Comparison of ENCODE assay signal across 22 cellular contexts in the genomic region with DNA sequence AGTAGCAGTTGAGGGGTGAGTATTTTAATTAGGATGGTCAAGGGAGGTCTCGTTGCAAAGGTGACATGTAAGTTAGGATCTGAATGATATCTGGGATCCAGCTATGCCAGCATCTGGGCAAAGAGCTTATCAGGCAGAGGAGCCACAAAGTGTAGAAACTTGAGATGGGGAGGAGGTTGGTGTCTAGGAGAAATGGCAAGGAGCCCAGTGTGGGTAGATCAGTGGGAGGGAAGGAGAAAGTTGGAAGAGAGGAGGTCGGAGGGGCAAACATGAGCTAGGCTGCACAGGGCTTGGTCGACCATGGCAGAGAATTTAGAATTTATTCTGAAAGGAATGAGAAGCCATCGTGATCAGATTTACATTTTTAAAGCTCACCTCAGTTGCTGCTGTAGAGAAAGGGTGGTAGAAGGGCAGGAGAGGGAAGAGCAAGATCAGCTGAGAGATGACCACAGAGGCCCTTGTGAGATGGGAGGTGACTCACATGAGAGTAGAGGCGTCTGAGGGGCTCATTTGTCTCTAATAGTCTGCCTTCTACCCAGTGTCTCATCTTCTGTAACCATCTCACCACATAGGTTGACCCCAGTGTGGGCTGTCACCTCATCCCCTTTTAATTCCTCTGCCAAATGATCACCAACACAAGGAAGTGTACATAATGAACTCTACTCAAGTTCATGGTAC.
DNase-seq lines count a peak whose midpoint lies in the region; ATAC-seq, FAIRE-seq and TF ChIP-seq lines count a peak whose summit lies in the region.
"Had no signal": no experiment of that assay in that cellular context is flagged by ENCODE, and none has a peak within 500 bp of the region (broad histone marks: within the 10 kb centered on the region; RNA-seq: fewer than 3 reads in every experiment).

No MANE protein-coding gene starts in this region.

- intact Hi-C loops in IMR-90 (cut with micrococcal nuclease) (no loop called here), HepG2 (cut with micrococcal nuclease; ENCODE audit: unreplicated experiment) (no loop called here)

- peaks cover 12% of the 10 kb centered on the region for H3K9me1 ChIP-seq in IMR-90 (ENCODE audit: insufficient read depth, low read length)

- peak overlapping the region; percentile 62 for H2BK20ac ChIP-seq in IMR-90 (ENCODE audit: low read depth, low read length)

- H2BK15ac ChIP-seq in IMR-90 (ENCODE audit: low read depth, low read length), result peak overlapping the region; percentile 39; the same call in 1 of the 3 replicates

- H3K79me1 ChIP-seq in IMR-90 (ENCODE audit: low read depth in 1 of 2, low read length in 2 of 2), result peaks cover 0 to 9% of the 10 kb centered on the region in 2 experiments; a peak in 1 of 4 replicates

- TF ChIP-seq EP300 in HepG2 (IDR thresholded peaks at IDR 0.05; ENCODE audit: low read depth in 2 of 2, low read length in 2 of 2) (no peak), HepG2 (CRISPR knock-in tag; IDR thresholded peaks at IDR 0.05; ENCODE audit: borderline replicate concordance) (no peak)

- H4K20me1 ChIP-seq in IMR-90 (ENCODE audit: insufficient read depth, low read length) (no peaks in the 10 kb centered on the region), osteoblast (ENCODE audit: insufficient read depth, low read length) (no peaks in the 10 kb centered on the region), HepG2 (ENCODE audit: insufficient read depth, low read length) (no peaks in the 10 kb centered on the region)

- 0 out of 2 replicates have a peak overlapping the region, but pooled peaks have one; percentile 42 for H3K14ac ChIP-seq in IMR-90 (replicated peaks; ENCODE audit: low read depth, low read length)

- H3K27me3 ChIP-seq in IMR-90 (ENCODE audit: control insufficient read depth, insufficient read depth, low read length), result no peaks in the 10 kb centered on the region
- H3K27me3 ChIP-seq in osteoblast (ENCODE audit: insufficient read depth, low read length), result no peaks in the 10 kb centered on the region
- no peaks in the 10 kb centered on the region for H3K27me3 ChIP-seq in HepG2 (ENCODE audit: control insufficient read depth in 1 of 2, insufficient read depth in 2 of 2, low read length in 2 of 2)
- H3K27me3 ChIP-seq in HAP-1 (ENCODE audit: low read depth), result no peaks in the 10 kb centered on the region
- H3K27me3 ChIP-seq: right atrium auricular region, spleen had no signal

- ATAC-seq in IMR-90 (ENCODE audit: low read depth) (no peak), HepG2 (no peak)
- ATAC-seq: activated naive CD8-positive, alpha-beta T cell treated with anti-CD3 and anti-CD28 coated beads, Interleukin-2, amount 50 U/mL, for 24 hours; activated T-cell treated with anti-CD3 and anti-CD28 coated beads, Interleukin-2, amount 50 U/mL, for 4 hours; GM23338; K562 had no signal

- in situ Hi-C loops in IMR-90 (cut with MboI; ENCODE audit: low sequenced_read_pairs) (no loop called here), HepG2 (cut with HindIII; ENCODE audit: extremely low pct_ligation_motif_present, low pct_unique_long_range_greater_than_20kb) (no loop called here), HAP-1 (cut with MboI; ENCODE audit: low sequenced_read_pairs) (no loop called here)

- no peaks in the 10 kb centered on the region for H3K36me3 ChIP-seq in IMR-90 (ENCODE audit: control insufficient read depth, insufficient read depth, low read length)
- H3K36me3 ChIP-seq in osteoblast (ENCODE audit: insufficient read depth, low read length), result no peaks in the 10 kb centered on the region
- no peaks in the 10 kb centered on the region for H3K36me3 ChIP-seq in HepG2 (replicated peaks in 1 of 2; ENCODE audit: control insufficient read depth in 1 of 2, insufficient read depth in 2 of 2, low read length in 2 of 2)
- H3K36me3 ChIP-seq in HAP-1 (replicated peaks), result no peaks in the 10 kb centered on the region
- H3K36me3 ChIP-seq: right atrium auricular region, spleen, WERI-Rb-1 had no signal

- no peak for FAIRE-seq in HepG2 (lab: Jason Lieb, UNC)
- FAIRE-seq: GM12892, K562, keratinocyte had no signal

- H2AFZ ChIP-seq in IMR-90 (replicated peaks; ENCODE audit: low read length, poor library complexity), result no peak overlapping the region
- peak overlapping the region; percentile 51 for H2AFZ ChIP-seq in osteoblast (ENCODE audit: low read length)
- H2AFZ ChIP-seq in HepG2 (ENCODE audit: low read length), result no peak overlapping the region
- H2AFZ ChIP-seq: GM23338, parathyroid adenoma had no signal

- H4K8ac ChIP-seq in IMR-90 (ENCODE audit: low read depth in 2 of 2, low read length in 2 of 2), result peak overlapping the region; percentile 7 to 24; a peak in 1 of 4 replicates

- peak overlapping the region; percentile 46; the same call in 1 of the 2 replicates for H3K4ac ChIP-seq in IMR-90 (ENCODE audit: low read depth, low read length)

- H3K79me2 ChIP-seq in osteoblast (ENCODE audit: insufficient read depth, low read length) (no peaks in the 10 kb centered on the region), HepG2 (ENCODE audit: insufficient read depth, low read length) (no peaks in the 10 kb centered on the region)
- H3K79me2 ChIP-seq: parathyroid adenoma had no signal

- peak overlapping the region; percentile 42; the same call in 1 of the 2 replicates for H3K18ac ChIP-seq in IMR-90 (ENCODE audit: low read depth, low read length)

- BruUV-seq in IMR-90 (replicated peaks; lab: Mats Ljungman, UMichigan) (no TSS peak), HepG2 (replicated peaks; lab: Mats Ljungman, UMichigan) (no TSS peak)

- H3K4me3 ChIP-seq in IMR-90 (ENCODE audit: insufficient read depth, low read depth, low read length), result no peak overlapping the region
- no peak overlapping the region for H3K4me3 ChIP-seq in osteoblast (ENCODE audit: insufficient read depth, low read length)
- H3K4me3 ChIP-seq in HepG2 (replicated peaks in 1 of 3; ENCODE audit: insufficient read depth in 1 of 3, low read depth in 2 of 3, low read length in 3 of 3), result no peak overlapping the region
- no peak overlapping the region for H3K4me3 ChIP-seq in HAP-1
- H3K4me3 ChIP-seq: GM23338, K562, right atrium auricular region, spleen had no signal

- H2BK120ac ChIP-seq in IMR-90 (ENCODE audit: low read depth, low read length), result peak overlapping the region; percentile 25; the same call in 1 of the 2 replicates

- no peak overlapping the region for H3K9ac ChIP-seq in IMR-90 (ENCODE audit: low read depth, low read length)
- H3K9ac ChIP-seq in HepG2 (ENCODE audit: insufficient read depth, low read depth, low read length), result no peak overlapping the region
- H3K9ac ChIP-seq: parathyroid adenoma had no signal

- H4K91ac ChIP-seq in IMR-90 (ENCODE audit: insufficient read depth, low read depth, low read length), result peak overlapping the region; percentile 28; the same call in 1 of the 2 replicates

- H3K23ac ChIP-seq in IMR-90 (ENCODE audit: low read depth, low read length), result 0 out of 2 replicates have a peak overlapping the region, but pooled peaks have one; percentile 15

- no peak overlapping the region for H2AK9ac ChIP-seq in IMR-90 (replicated peaks; ENCODE audit: low read depth, low read length, poor library complexity)

- TF ChIP-seq CTCF in IMR-90 (conservative IDR thresholded peaks at IDR 0.05; ENCODE audit: low read depth, low read length), result no peak
- no peak for TF ChIP-seq CTCF in osteoblast (IDR thresholded peaks at IDR 0.05; ENCODE audit: extremely low read depth, low read depth, low read length)
- TF ChIP-seq CTCF in HepG2 (CRISPR knock-in tag; IDR thresholded peaks at IDR 0.05), result no peak

- peak; percentile 37 for DNase-seq in EH (ENCODE audit: low read depth)
- peak; percentile 50 for DNase-seq in IMR-90
- no peak for DNase-seq in epithelial cell of prostate (ENCODE audit: low read depth, low spot score)
- DNase-seq in osteoblast (ENCODE audit: insufficient read length, low spot score, missing footprints), result no peak
- no peak for DNase-seq in HepG2 (ENCODE audit: low spot score)
- DNase-seq in activated CD4-positive, alpha-beta T cell treated with anti-CD3 and anti-CD28 coated beads, Interleukin-2, amount 50 U/mL, for 4 hours, result no peak
- DNase-seq in HAP-1 (ENCODE audit: low spot score in 2 of 2), result no peak
- DNase-seq: activated CD4-positive, alpha-beta T cell treated with anti-CD3 and anti-CD28 coated beads for 48 hours; activated naive CD8-positive, alpha-beta T cell treated with anti-CD3 and anti-CD28 coated beads, Interleukin-2, amount 50 U/mL, for 24 hours; activated T-cell treated with anti-CD3 and anti-CD28 coated beads, Interleukin-2, amount 50 U/mL, for 4 hours; glutamatergic neuron; NCI-H1436; NCI-H2081 treated with DMSO at 0.1 percent for 48 hours; spleen; WERI-Rb-1 had no signal

- POLR2A ChIA-PET in IMR-90 (lab: Charles Lee; ENCODE audit: unreplicated experiment) (no interaction called here), HepG2 (lab: Yijun Ruan, JAX) (no interaction called here)

- H4K5ac ChIP-seq in IMR-90 (ENCODE audit: low read depth, low read length), result no peak overlapping the region; the same call in 1 of the 2 replicates

- dilution Hi-C loops in IMR-90 (cut with HindIII; ENCODE audit: low sequenced_read_pairs, unreplicated experiment), result no loop called here

- WGBS in IMR-90 (ENCODE audit: extremely low coverage in 2 of 2, insufficient read length in 1 of 2), 2 experiments, result 94% methylated on average over 4 of the region's 5 CpGs; no CpG with 5 or more reads in 1 of the 2 experiments
- 7% methylated on average over 5 of the region's 5 CpGs for WGBS in HepG2 (ENCODE audit: low lambda C conversion rate)

- H2AK5ac ChIP-seq in IMR-90 (ENCODE audit: low read depth, low read length), result peak overlapping the region; percentile 77

- CTCF ChIA-PET in IMR-90 (lab: Yijun Ruan, JAX), result no interaction called here
- CTCF ChIA-PET in HepG2 (lab: Yijun Ruan, JAX; ENCODE audit: low intra/inter-chr PET ratio, low total read pairs), result no interaction called here

- H3K56ac ChIP-seq in IMR-90 (ENCODE audit: extremely low read depth, insufficient read depth, low read length), result no peak overlapping the region

- H3K9me3 ChIP-seq in IMR-90 (ENCODE audit: control insufficient read depth, insufficient read depth, low read length), result no peaks in the 10 kb centered on the region
- no peaks in the 10 kb centered on the region for H3K9me3 ChIP-seq in osteoblast (ENCODE audit: low read depth, low read length)
- peaks cover 63% of the 10 kb centered on the region for H3K9me3 ChIP-seq in HepG2 (ENCODE audit: low read length)
- H3K9me3 ChIP-seq in HAP-1, result no peaks in the 10 kb centered on the region
- H3K9me3 ChIP-seq: right atrium auricular region had no signal

- peak overlapping the region; percentile 74 for H2BK5ac ChIP-seq in IMR-90 (ENCODE audit: low read depth, low read length, poor library complexity, severe bottlenecking)

- no peak for TF ChIP-seq POLR2A in IMR-90 (IDR thresholded peaks at IDR 0.05; ENCODE audit: low read depth, low read length)
- TF ChIP-seq POLR2A in HepG2 (IDR thresholded peaks at IDR 0.05; ENCODE audit: insufficient read depth in 1 of 2, low read depth in 2 of 2, low read length in 2 of 2), result no peak

- H3K27ac ChIP-seq in IMR-90 (ENCODE audit: insufficient read depth, low read length), result no peak overlapping the region
- H3K27ac ChIP-seq in epithelial cell of prostate, result peak overlapping the region; percentile 64
- H3K27ac ChIP-seq in osteoblast (ENCODE audit: low read depth, low read length), result peak overlapping the region; percentile 89
- no peak overlapping the region for H3K27ac ChIP-seq in HepG2 (ENCODE audit: extremely low read length, insufficient read depth, low read length)
- H3K27ac ChIP-seq: C4-2B, parathyroid adenoma, right atrium auricular region, spleen, WERI-Rb-1 had no signal

- H3K4me1 ChIP-seq in IMR-90 (ENCODE audit: control insufficient read depth, insufficient read depth, low read length) (peaks cover 18% of the 10 kb centered on the region), osteoblast (ENCODE audit: insufficient read depth, low read length) (peaks cover 47% of the 10 kb centered on the region), HepG2 (ENCODE audit: insufficient read depth, low read length) (no peaks in the 10 kb centered on the region), HAP-1 (no peaks in the 10 kb centered on the region)
- H3K4me1 ChIP-seq: parathyroid adenoma, spleen had no signal

- TF ChIP-seq RAD21 in IMR-90 (IDR thresholded peaks at IDR 0.05; ENCODE audit: low read length) (no peak), HepG2 (CRISPR knock-in tag; IDR thresholded peaks at IDR 0.05) (no peak)

- no peak overlapping the region for H3K4me2 ChIP-seq in IMR-90 (ENCODE audit: low read depth, low read length)
- H3K4me2 ChIP-seq in osteoblast (ENCODE audit: insufficient read depth, low read length), result no peak overlapping the region
- no peak overlapping the region for H3K4me2 ChIP-seq in HepG2 (ENCODE audit: low read depth, low read length)
- H3K4me2 ChIP-seq: GM23338 had no signal

Comparison
In these comparisons a context has a peak if more than half of its experiments do, and no peak if none do; other contexts are left out.
1. DNase-seq: peak in EH (single experiment) and IMR-90 (single experiment); none in epithelial cell of prostate (single experiment), osteoblast (single experiment), HepG2 (single experiment), activated CD4-positive, alpha-beta T cell treated with anti-CD3 and anti-CD28 coated beads, Interleukin-2, amount 50 U/mL, for 4 hours (0 of 2) and HAP-1 (0 of 2).
2. H3K27ac ChIP-seq: peak in epithelial cell of prostate (single experiment) and osteoblast (single experiment); none in IMR-90 (single experiment) and HepG2 (single experiment).